Comparison of ENCODE assay signal across 8 cellular contexts in the genomic region with DNA sequence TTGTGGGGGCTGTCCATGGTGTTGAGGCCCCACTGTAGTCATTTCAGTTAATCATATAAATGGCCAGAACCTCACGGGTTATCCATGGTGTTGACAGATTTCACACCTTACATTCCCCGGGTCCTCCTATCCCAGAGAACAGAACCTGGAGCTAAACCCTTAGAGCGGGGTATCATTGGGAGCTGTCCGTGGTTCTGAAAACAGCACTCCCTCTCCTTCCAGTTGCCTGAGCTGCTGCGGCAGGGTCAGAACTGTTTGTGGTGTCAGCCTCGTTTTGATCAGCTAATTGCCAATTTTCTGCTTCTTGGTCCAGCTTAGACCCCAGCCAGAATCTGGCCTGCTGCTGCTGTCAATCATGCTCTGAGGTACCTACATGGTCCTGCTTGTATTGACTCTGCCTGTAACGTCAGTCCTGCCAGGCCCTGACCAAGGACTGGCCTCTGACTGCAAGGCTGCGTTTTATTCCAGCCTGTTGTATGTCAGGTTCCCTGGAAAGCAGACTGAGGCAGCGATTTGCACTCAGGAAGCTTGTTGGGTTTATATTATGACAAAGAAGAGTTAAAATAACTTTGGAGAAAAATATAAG. TPM values are rescaled to one million over a fixed set of nuclear protein-coding genes. Genes with fewer than 3 reads are reported as not detected.
A peak's percentile ranks its signal among the peaks of the same experiment; 100 is the strongest.
DNase-seq lines count a peak whose midpoint lies in the region; ATAC-seq and TF ChIP-seq lines count a peak whose summit lies in the region.

No MANE protein-coding gene starts in this region.

- TF ChIP-seq CTCF in SK-N-SH (IDR thresholded peaks at IDR 0.05): no peak

- no peaks in the 10 kb centered on the region for H3K27me3 ChIP-seq in SK-N-SH (ENCODE audit: insufficient read depth)

- CTCF ChIA-PET in SK-N-SH (lab: Yijun Ruan, JAX): interaction anchor here (1.2 to 2.0 kb wide), 2 partner anchors 10 to 15 kb away, joined by 4 read pairs; no protein-coding TSS in a partner anchor

- H2AFZ ChIP-seq in SK-N-SH (ENCODE audit: low read depth): no peak overlapping the region

- no peak for ATAC-seq in SK-N-SH treated with all-trans-retinoic acid at 6 μM for 48 hours
- ATAC-seq in HG03354 (IDR thresholded peaks at IDR 0.05; ENCODE audit: poor library complexity, severe bottlenecking, unreplicated experiment): no peak

- no peak overlapping the region for H3K27ac ChIP-seq in SK-N-SH (ENCODE audit: low read depth in 2 of 2, low read length in 1 of 2)

- intact Hi-C loops in posterior vena cava (cut with DNase I): no loop called here

- no peak overlapping the region for H3K9ac ChIP-seq in SK-N-SH

- H3K79me2 ChIP-seq in SK-N-SH (ENCODE audit: insufficient read depth): no peaks in the 10 kb centered on the region

- H3K4me1 ChIP-seq in SK-N-SH (ENCODE audit: control insufficient read depth in 1 of 2, insufficient read depth in 2 of 2, low read depth in 1 of 2, low read length in 1 of 2): peaks cover 0 to 3% of the 10 kb centered on the region in 2 experiments; a peak in 1 of 4 replicates

- POLR2A ChIA-PET in SK-N-SH (lab: Yijun Ruan, JAX): no interaction called here

- no peaks in the 10 kb centered on the region for H3K36me3 ChIP-seq in SK-N-SH (replicated peaks in 1 of 2; ENCODE audit: control insufficient read depth in 1 of 2, insufficient read depth in 2 of 2, low read length in 1 of 2)

- WGBS in SK-N-SH (ENCODE audit: low lambda C conversion rate): 29% methylated on average over 9 of the region's 9 CpGs

- no peaks in the 10 kb centered on the region for H4K20me1 ChIP-seq in SK-N-SH (ENCODE audit: insufficient read depth)

- no peaks in the 10 kb centered on the region for H3F3A ChIP-seq in SK-N-SH (replicated peaks; ENCODE audit: insufficient read depth)

- TF ChIP-seq EP300 in SK-N-SH (IDR thresholded peaks at IDR 0.05; ENCODE audit: borderline replicate concordance in 1 of 2, low read depth in 1 of 2, low read length in 1 of 2): no peak

- H3K4me2 ChIP-seq in SK-N-SH: no peak overlapping the region

- H3K9me3 ChIP-seq in SK-N-SH: no peaks in the 10 kb centered on the region

- H3K4me3 ChIP-seq in SK-N-SH (ENCODE audit: low read depth in 2 of 2, low read length in 1 of 2): no peak overlapping the region

- no peak for TF ChIP-seq RAD21 in SK-N-SH (IDR thresholded peaks at IDR 0.05; ENCODE audit: low read length)

- no peaks in the 10 kb centered on the region for H3K9me2 ChIP-seq in SK-N-SH

- DNase-seq in SK-N-SH (no peak), NCI-H460 (ENCODE audit: extremely low read depth, low read depth) (peak; percentile 36), ecto neural progenitor cell (ENCODE audit: low spot score) (peak; percentile 78), posterior vena cava (ENCODE audit: low spot score) (peak; percentile 31)
- DNase-seq in stimulated activated naive CD4-positive, alpha-beta T cell treated with Interleukin-2 at 50 U/mL for 16 hours (lab: John Stamatoyannopoulos, UW): no peak
- DNase-seq in NK-92 treated with Interleukin-12 subunit alpha and Interleukin-12 subunit beta, amount 100 ng/mL, for 24 hours (lab: John Stamatoyannopoulos, UW): no peak

TF ChIP-seq in SK-N-SH, 30 proteins besides CTCF, POLR2A, EP300 and RAD21:
- no peak for TF ChIP-seq GABPA (IDR thresholded peaks at IDR 0.05; ENCODE audit: low read depth)
- TF ChIP-seq, protein P1, sequence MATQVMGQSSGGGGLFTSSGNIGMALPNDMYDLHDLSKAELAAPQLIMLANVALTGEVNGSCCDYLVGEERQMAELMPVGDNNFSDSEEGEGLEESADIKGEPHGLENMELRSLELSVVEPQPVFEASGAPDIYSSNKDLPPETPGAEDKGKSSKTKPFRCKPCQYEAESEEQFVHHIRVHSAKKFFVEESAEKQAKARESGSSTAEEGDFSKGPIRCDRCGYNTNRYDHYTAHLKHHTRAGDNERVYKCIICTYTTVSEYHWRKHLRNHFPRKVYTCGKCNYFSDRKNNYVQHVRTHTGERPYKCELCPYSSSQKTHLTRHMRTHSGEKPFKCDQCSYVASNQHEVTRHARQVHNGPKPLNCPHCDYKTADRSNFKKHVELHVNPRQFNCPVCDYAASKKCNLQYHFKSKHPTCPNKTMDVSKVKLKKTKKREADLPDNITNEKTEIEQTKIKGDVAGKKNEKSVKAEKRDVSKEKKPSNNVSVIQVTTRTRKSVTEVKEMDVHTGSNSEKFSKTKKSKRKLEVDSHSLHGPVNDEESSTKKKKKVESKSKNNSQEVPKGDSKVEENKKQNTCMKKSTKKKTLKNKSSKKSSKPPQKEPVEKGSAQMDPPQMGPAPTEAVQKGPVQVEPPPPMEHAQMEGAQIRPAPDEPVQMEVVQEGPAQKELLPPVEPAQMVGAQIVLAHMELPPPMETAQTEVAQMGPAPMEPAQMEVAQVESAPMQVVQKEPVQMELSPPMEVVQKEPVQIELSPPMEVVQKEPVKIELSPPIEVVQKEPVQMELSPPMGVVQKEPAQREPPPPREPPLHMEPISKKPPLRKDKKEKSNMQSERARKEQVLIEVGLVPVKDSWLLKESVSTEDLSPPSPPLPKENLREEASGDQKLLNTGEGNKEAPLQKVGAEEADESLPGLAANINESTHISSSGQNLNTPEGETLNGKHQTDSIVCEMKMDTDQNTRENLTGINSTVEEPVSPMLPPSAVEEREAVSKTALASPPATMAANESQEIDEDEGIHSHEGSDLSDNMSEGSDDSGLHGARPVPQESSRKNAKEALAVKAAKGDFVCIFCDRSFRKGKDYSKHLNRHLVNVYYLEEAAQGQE (IDR thresholded peaks at IDR 0.05; ENCODE audit: low read depth, low read length): peak; percentile 88
TF ChIP-seq in SK-N-SH: peak in this region for 1.

TF ChIP-seq in SK-N-SH treated with all-trans-retinoic acid at 6 μM for 48 hours, 23 proteins besides CTCF, POLR2A, EP300 and RAD21 (continues in another document):
- TF ChIP-seq GLIS3 (CRISPR knock-in tag; IDR thresholded peaks at IDR 0.05): no peak
- TF ChIP-seq RARB (CRISPR knock-in tag; IDR thresholded peaks at IDR 0.05): no peak
- no peak for TF ChIP-seq ARNTL (CRISPR knock-in tag; IDR thresholded peaks at IDR 0.05; ENCODE audit: borderline replicate concordance, low read depth)
- TF ChIP-seq, protein P2, sequence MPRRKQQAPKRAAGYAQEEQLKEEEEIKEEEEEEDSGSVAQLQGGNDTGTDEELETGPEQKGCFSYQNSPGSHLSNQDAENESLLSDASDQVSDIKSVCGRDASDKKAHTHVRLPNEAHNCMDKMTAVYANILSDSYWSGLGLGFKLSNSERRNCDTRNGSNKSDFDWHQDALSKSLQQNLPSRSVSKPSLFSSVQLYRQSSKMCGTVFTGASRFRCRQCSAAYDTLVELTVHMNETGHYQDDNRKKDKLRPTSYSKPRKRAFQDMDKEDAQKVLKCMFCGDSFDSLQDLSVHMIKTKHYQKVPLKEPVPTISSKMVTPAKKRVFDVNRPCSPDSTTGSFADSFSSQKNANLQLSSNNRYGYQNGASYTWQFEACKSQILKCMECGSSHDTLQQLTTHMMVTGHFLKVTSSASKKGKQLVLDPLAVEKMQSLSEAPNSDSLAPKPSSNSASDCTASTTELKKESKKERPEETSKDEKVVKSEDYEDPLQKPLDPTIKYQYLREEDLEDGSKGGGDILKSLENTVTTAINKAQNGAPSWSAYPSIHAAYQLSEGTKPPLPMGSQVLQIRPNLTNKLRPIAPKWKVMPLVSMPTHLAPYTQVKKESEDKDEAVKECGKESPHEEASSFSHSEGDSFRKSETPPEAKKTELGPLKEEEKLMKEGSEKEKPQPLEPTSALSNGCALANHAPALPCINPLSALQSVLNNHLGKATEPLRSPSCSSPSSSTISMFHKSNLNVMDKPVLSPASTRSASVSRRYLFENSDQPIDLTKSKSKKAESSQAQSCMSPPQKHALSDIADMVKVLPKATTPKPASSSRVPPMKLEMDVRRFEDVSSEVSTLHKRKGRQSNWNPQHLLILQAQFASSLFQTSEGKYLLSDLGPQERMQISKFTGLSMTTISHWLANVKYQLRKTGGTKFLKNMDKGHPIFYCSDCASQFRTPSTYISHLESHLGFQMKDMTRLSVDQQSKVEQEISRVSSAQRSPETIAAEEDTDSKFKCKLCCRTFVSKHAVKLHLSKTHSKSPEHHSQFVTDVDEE (CRISPR knock-in tag; IDR thresholded peaks at IDR 0.05): no peak
- TF ChIP-seq PATZ1 (CRISPR knock-in tag; IDR thresholded peaks at IDR 0.05; ENCODE audit: borderline replicate concordance): no peak
- no peak for TF ChIP-seq ZNF8 (CRISPR knock-in tag; IDR thresholded peaks at IDR 0.05)
- TF ChIP-seq ZNF565 (CRISPR knock-in tag; conservative IDR thresholded peaks at IDR 0.05; ENCODE audit: low read depth): no peak
- TF ChIP-seq ZC3H10 (CRISPR knock-in tag; IDR thresholded peaks at IDR 0.05): no peak
- TF ChIP-seq PPARA (CRISPR knock-in tag; IDR thresholded peaks at IDR 0.05; ENCODE audit: borderline replicate concordance): no peak
- no peak for TF ChIP-seq CSDC2 (CRISPR knock-in tag; IDR thresholded peaks at IDR 0.05)

RNA-seq across cellular contexts. Expression of gene KCTD15, which starts 55.8 kb away (rescaled TPM):
- 15.5 and 21.6 TPM in 2 replicates for polyA plus RNA-seq in SK-N-SH (2012; rRNA removed)
- 7.5 and 12.8 TPM in 2 replicates for polyA plus RNA-seq in SK-N-SH (2012; cell fraction: cytosol; rRNA removed)
- 53.1 and 59.3 TPM in 2 replicates for polyA plus RNA-seq in SK-N-SH (2012; cell fraction: nucleus; rRNA removed)
- 28.0 and 29.6 TPM in 2 replicates for total RNA-seq in NCI-H460 (2014; rRNA removed; shearing (Covaris generic))
- polyA plus RNA-seq in NCI-H460 (2014; cell fraction: nucleus; rRNA removed): 61.0 and 72.2 TPM in 2 replicates
- total RNA-seq in posterior vena cava: 10 to 100 TPM; 56.3 to 62.9 TPM

Comparison
In these comparisons a context has a peak if more than half of its experiments do, and no peak if none do; other contexts are left out.
1. DNase-seq: peak in NCI-H460 (single experiment), ecto neural progenitor cell (single experiment) and posterior vena cava (single experiment); none in SK-N-SH (single experiment), stimulated activated naive CD4-positive, alpha-beta T cell treated with Interleukin-2 at 50 U/mL for 16 hours (single experiment) and NK-92 treated with Interleukin-12 subunit alpha and Interleukin-12 subunit beta, amount 100 ng/mL, for 24 hours (single experiment).